8 cellular contexts compared by ENCODE assay signal in the genomic region with DNA sequence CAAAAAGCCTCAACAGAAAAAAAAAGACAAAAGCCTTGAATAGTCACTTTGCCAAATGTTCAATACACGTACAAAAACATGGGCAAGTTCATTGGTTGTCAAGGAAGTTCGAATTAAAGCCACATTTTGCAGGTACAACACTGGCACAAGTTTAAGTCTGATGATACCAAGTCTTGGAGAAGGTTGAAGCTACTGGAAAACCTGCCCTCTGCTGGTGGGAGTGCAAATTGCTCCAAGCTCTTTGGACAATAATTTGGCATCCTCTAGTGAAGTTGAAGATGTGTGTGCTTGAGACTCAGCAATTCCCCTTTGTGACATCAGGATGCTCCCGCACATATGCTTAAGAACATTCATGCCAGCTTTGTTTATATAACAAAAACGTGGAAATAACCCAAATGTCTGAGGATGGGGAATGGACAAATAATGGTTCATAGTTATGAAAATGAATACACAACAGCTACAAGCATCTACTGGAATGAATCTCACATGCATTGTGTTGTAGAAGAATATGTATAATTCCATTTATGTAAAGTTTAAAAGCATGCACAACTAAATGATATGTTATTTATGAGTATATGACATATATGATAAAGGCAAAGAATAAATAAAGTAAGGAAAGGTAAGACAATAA.
DNase-seq lines count a peak whose midpoint lies in the region; ATAC-seq and TF ChIP-seq lines count a peak whose summit lies in the region.

No MANE protein-coding gene starts in this region.

- TF ChIP-seq CTCF in HL-60 (IDR thresholded peaks at IDR 0.05; ENCODE audit: insufficient read depth, low read length) (peak; percentile 68), adrenal gland (IDR thresholded peaks at IDR 0.05) (peak; percentile 41 to 72 (median 60))

- 10 to 15% (median 11%) methylated on average over 4 of the region's 4 CpGs for WGBS in adrenal gland, 4 donors

- no peak for TF ChIP-seq POLR2A in adrenal gland (IDR thresholded peaks at IDR 0.05)

- H3K4me3 ChIP-seq in HL-60 (replicated peaks; ENCODE audit: insufficient read depth, low read length): no peak overlapping the region
- H3K4me3 ChIP-seq in adrenal gland: no peak overlapping the region

- H3K4me1 ChIP-seq in adrenal gland (replicated peaks in 1 of 2): no peaks in the 10 kb centered on the region

- no peaks in the 10 kb centered on the region for H3K9me3 ChIP-seq in adrenal gland (replicated peaks in 1 of 3)

- peak; percentile 15 to 30 for DNase-seq in NCI-H2081 (lab: John Stamatoyannopoulos, UW)
- DNase-seq in NCI-H2081 treated with DMSO at 0.1 percent for 48 hours (lab: John Stamatoyannopoulos, UW): no peak
- DNase-seq in HL-60 (ENCODE audit: low read depth in 1 of 2, low spot score in 1 of 2): peak; percentile 7 to 42
- DNase-seq in SKM-1 treated with dmso at 0.1 percent for 144 hours (lab: John Stamatoyannopoulos, UW; ENCODE audit: unreplicated experiment): peak; percentile 25
- DNase-seq in adrenal gland: peak; percentile 22 to 75 (median 50)
- peak; percentile 46 for DNase-seq in iris pigment epithelial cell (ENCODE audit: low read depth)
- peak; percentile 61 for DNase-seq in stimulated activated CD4-positive, alpha-beta T cell treated with anti-CD3 and anti-CD28 coated beads, Interleukin-4, amount 100 ng/mL, for 1 hour

- ATAC-seq in HG03135 (IDR thresholded peaks at IDR 0.05; ENCODE audit: unreplicated experiment): no peak

- no peak overlapping the region for H3K27ac ChIP-seq in HL-60 (replicated peaks)
- no peak overlapping the region for H3K27ac ChIP-seq in adrenal gland

- intact Hi-C loops in adrenal gland (cut with DNase I): loop anchor here in 1 of 2 donors (10.0 kb wide), 1 partner anchor 402 kb away; no protein-coding TSS in a partner anchor

- H3K36me3 ChIP-seq in adrenal gland (replicated peaks in 1 of 2): no peaks in the 10 kb centered on the region

- H3K27me3 ChIP-seq in HL-60 (ENCODE audit: insufficient read depth, poor library complexity, severe bottlenecking): no peaks in the 10 kb centered on the region
- peaks cover 5% of the 10 kb centered on the region for H3K27me3 ChIP-seq in adrenal gland
